8 cellular contexts compared by ENCODE assay signal in genomic region chr19:57947419-57948134, GRCh38. TPM values are rescaled to one million over a fixed set of nuclear protein-coding genes. Genes with fewer than 3 reads are reported as not detected.
DNase-seq lines count a peak whose midpoint lies in the region; ATAC-seq and TF ChIP-seq lines count a peak whose summit lies in the region.

Gene ZNF256 (minus strand): TSS chr19:57947706. CDS start chr19:57947474, 232 bp downstream.

- peaks cover 4% of the 10 kb centered on the region for H3K4me1 ChIP-seq in ovary (ENCODE audit: insufficient read depth)
- H3K4me1 ChIP-seq in thymus (ENCODE audit: control insufficient read depth, insufficient read depth, low read length) = peaks cover 4% of the 10 kb centered on the region

- H3K27me3 Mint-ChIP-seq in activated naive CD8-positive, alpha-beta T cell treated with anti-CD3 and anti-CD28 coated beads, Interleukin-2, amount 50 U/mL, for 24 hours = no peaks in the 10 kb centered on the region

- H3K36me3 Mint-ChIP-seq in activated naive CD8-positive, alpha-beta T cell treated with anti-CD3 and anti-CD28 coated beads, Interleukin-2, amount 50 U/mL, for 24 hours (ENCODE audit: low read depth) = peaks cover 50% of the 10 kb centered on the region

- DNase-seq in Daoy (ENCODE audit: low read depth) (peak; percentile 96), LHCN-M2 (ENCODE audit: low read depth) (peak; percentile 91), Right ventricle myocardium superior (peak; percentile 98), ovary (peak; percentile 89 to 94 (median 93))
- peak; percentile 92 for DNase-seq in activated naive CD8-positive, alpha-beta T cell treated with anti-CD3 and anti-CD28 coated beads, Interleukin-2, amount 50 U/mL, for 24 hours

- intact Hi-C loops in Right ventricle myocardium superior (cut with DNase I) = no loop called here
- intact Hi-C loops in ovary (cut with DNase I) = no loop called here

- H3K27ac ChIP-seq in ovary (peak within 1 kb of the TSS; percentile 56 to 71), thymus (ENCODE audit: low read depth) (peak within 1 kb of the TSS; percentile 83)

- peaks cover 40% of the 10 kb centered on the region for H3K9me3 Mint-ChIP-seq in activated naive CD8-positive, alpha-beta T cell treated with anti-CD3 and anti-CD28 coated beads, Interleukin-2, amount 50 U/mL, for 24 hours

- H3K4me1 Mint-ChIP-seq in activated naive CD8-positive, alpha-beta T cell treated with anti-CD3 and anti-CD28 coated beads, Interleukin-2, amount 50 U/mL, for 24 hours = peaks cover 23% of the 10 kb centered on the region

- peak; percentile 52 to 68 (median 54) for TF ChIP-seq CTCF in ovary (IDR thresholded peaks at IDR 0.05)

- H3K4me3 ChIP-seq in ovary (peak within 1 kb of the TSS; percentile 91), thymus (ENCODE audit: low read length) (peak within 1 kb of the TSS; percentile 71)

- 3 to 9% (median 7%) methylated on average over 49 to 54 of the region's 54 CpGs for WGBS in ovary, 3 donors
- WGBS in thymus = 7% methylated on average over 54 of the region's 54 CpGs

- TF ChIP-seq EP300 in ovary (IDR thresholded peaks at IDR 0.05) = no peak

- H3K27me3 ChIP-seq in ovary (no peaks in the 10 kb centered on the region), thymus (ENCODE audit: control insufficient read depth, insufficient read depth) (no peaks in the 10 kb centered on the region)

- TF ChIP-seq POLR2A in ovary (IDR thresholded peaks at IDR 0.05) = peak; percentile 30

- H3K4me3 Mint-ChIP-seq in activated naive CD8-positive, alpha-beta T cell treated with anti-CD3 and anti-CD28 coated beads, Interleukin-2, amount 50 U/mL, for 24 hours = peak within 1 kb of the TSS; percentile 91

- H3K36me3 ChIP-seq in ovary (no peaks in the 10 kb centered on the region), thymus (ENCODE audit: control insufficient read depth, insufficient read depth) (peaks cover 19% of the 10 kb centered on the region)

- ATAC-seq in GM21737 (IDR thresholded peaks at IDR 0.05; ENCODE audit: unreplicated experiment) (peak; percentile 92), SK-N-SH treated with all-trans-retinoic acid at 6 μM for 48 hours (peak; percentile 99), Right ventricle myocardium superior (ENCODE audit: poor library complexity) (peak; percentile 99)
- ATAC-seq in activated naive CD8-positive, alpha-beta T cell treated with anti-CD3 and anti-CD28 coated beads, Interleukin-2, amount 50 U/mL, for 24 hours = peak; percentile 97

- H3K27ac Mint-ChIP-seq in activated naive CD8-positive, alpha-beta T cell treated with anti-CD3 and anti-CD28 coated beads, Interleukin-2, amount 50 U/mL, for 24 hours = peak within 1 kb of the TSS; percentile 89

- peaks cover 0 to 33% of the 10 kb centered on the region in 2 donors for H3K9me3 ChIP-seq in ovary
- peaks cover 16% of the 10 kb centered on the region for H3K9me3 ChIP-seq in thymus (ENCODE audit: control insufficient read depth)

TF ChIP-seq in SK-N-SH treated with all-trans-retinoic acid at 6 μM for 48 hours, 23 proteins besides CTCF, POLR2A, EP300 and RAD21:
- TF ChIP-seq ZFP30 (CRISPR knock-in tag; IDR thresholded peaks at IDR 0.05) (no peak), TSHZ2 (CRISPR knock-in tag; IDR thresholded peaks at IDR 0.05) (0 out of 2 replicates have a peak, but pooled peaks have one; percentile 34)

RNA-seq across cellular contexts. Expression of gene ZNF256, which starts in this region (rescaled TPM):
- 2.9 and 4.4 TPM in 2 replicates for total RNA-seq in Daoy (2014; rRNA removed; shearing (Covaris generic))
- total RNA-seq in LHCN-M2 (2014; rRNA removed) (2.9 and 3.7 TPM in 2 replicates), Right ventricle myocardium superior (9.1 TPM), ovary (10 to 100 TPM in 4 of 7 donors, 1 to 10 TPM in 3; 2.8 to 13.1 (median 11.6) TPM)
- 2.1 TPM for polyA plus RNA-seq in LHCN-M2 (2012)
- polyA plus RNA-seq in ovary (1 to 10 TPM; 5.9 to 7.7 TPM), thymus (7.0 TPM)

Comparison
In these comparisons a context has a peak if more than half of its experiments do, and no peak if none do; other contexts are left out.
1. Peak in every context shown above with its lines: DNase-seq, ATAC-seq, H3K4me3 ChIP-seq and H3K27ac ChIP-seq.